ENCODE assay signal across 8 cellular contexts in genomic region chr5:34245032-34245394, GRCh38.
DNase-seq lines count a peak whose midpoint lies in the region; ATAC-seq and TF ChIP-seq lines count a peak whose summit lies in the region.
"Not testable (repeated sequence)": the region's sequence is repeated elsewhere in the genome, so short reads cannot be mapped to it uniquely, and the experiment has no call there.

No MANE protein-coding gene starts in this region.

- not testable (repeated sequence) for H3K9me3 ChIP-seq in BLaER1, Peyer's patch, lower lobe of right lung

- H3K9ac ChIP-seq in BLaER1, result not testable (repeated sequence)

- H3K4me2 ChIP-seq in BLaER1, result not testable (repeated sequence)

- TF ChIP-seq CTCF in Peyer's patch (IDR thresholded peaks at IDR 0.05); lower lobe of right lung (IDR thresholded peaks at IDR 0.05): not testable (repeated sequence)

- peak overlapping the region; percentile 58; the same call in 1 of the 2 replicates for H3K27ac ChIP-seq in BLaER1
- peak overlapping the region; percentile 83 to 97 (median 92) for H3K27ac ChIP-seq in Peyer's patch
- peak overlapping the region; percentile 84 for H3K27ac ChIP-seq in lower lobe of right lung

- not testable (repeated sequence) for H3K4me1 ChIP-seq in BLaER1, Peyer's patch, lower lobe of right lung

- not testable (repeated sequence) for H3K27me3 ChIP-seq in BLaER1; Peyer's patch; lower lobe of right lung (ENCODE audit: low read depth)

- H3K36me3 ChIP-seq in BLaER1, Peyer's patch, lower lobe of right lung: not testable (repeated sequence)

- H4K20me1 ChIP-seq in BLaER1, result not testable (repeated sequence)

- H3K4me3 ChIP-seq in BLaER1, result peak overlapping the region; percentile 57
- peak overlapping the region; percentile 47 to 73 (median 64) for H3K4me3 ChIP-seq in Peyer's patch
- H3K4me3 ChIP-seq in lower lobe of right lung, result peak overlapping the region; percentile 53

- not testable (repeated sequence) for TF ChIP-seq POLR2A in Peyer's patch (IDR thresholded peaks at IDR 0.05)

- not testable (repeated sequence) for DNase-seq in Peyer's patch, lower lobe of right lung
- peak; percentile 32 for DNase-seq in activated T-helper 1 cell treated with Interleukin-2 at 50 U/mL for 16 hours (ENCODE audit: low read depth)
- peak; percentile 34 for DNase-seq in stimulated activated CD8-positive, alpha-beta memory T cell treated with anti-CD3 and anti-CD28 coated beads, Interleukin-12 subunit alpha, Interleukin-12 subunit beta, amount 100 ng/mL, for 4 hours (ENCODE audit: low read depth)

- ATAC-seq in GM19455 (IDR thresholded peaks at IDR 0.05; ENCODE audit: unreplicated experiment), result peak; percentile 80
- ATAC-seq in HG03103 (IDR thresholded peaks at IDR 0.05; ENCODE audit: low read depth, unreplicated experiment), result peak; percentile 61
- peak; percentile 76 for ATAC-seq in esophagus mucosa
- ATAC-seq in lower lobe of right lung, result peak; percentile 92 to 98

- intact Hi-C loops in lower lobe of right lung (cut with DNase I), result not testable (repeated sequence)
